ENCODE assay signal across 8 cellular contexts in the genomic region with DNA sequence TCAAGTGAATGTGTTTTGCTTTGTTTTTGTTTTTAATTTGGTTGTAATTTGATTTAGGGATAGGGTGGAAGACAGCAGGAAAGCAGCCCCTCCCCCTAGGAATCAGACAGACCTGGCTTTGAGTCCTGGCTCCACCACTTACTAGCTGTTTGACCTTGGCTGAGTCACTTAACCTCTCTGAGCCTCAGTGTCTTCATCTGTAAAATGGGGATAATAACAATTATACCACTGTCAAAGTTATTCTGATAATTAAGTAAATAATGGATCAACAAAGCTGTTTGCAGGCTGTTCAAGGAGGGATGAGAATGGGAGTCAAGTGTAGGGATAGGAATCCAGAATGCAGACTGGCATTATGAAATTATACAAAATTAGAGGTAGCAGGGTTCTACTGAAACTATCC. TPM values are rescaled to one million over a fixed set of nuclear protein-coding genes. Genes with fewer than 3 reads are reported as not detected.
DNase-seq lines count a peak whose midpoint lies in the region; ATAC-seq and TF ChIP-seq lines count a peak whose summit lies in the region.

No MANE protein-coding gene starts in this region.

- H3K4me3 ChIP-seq in left ventricle myocardium inferior (peak overlapping the region; percentile 68), mammary epithelial cell (replicated peaks in 1 of 3; ENCODE audit: insufficient read depth in 1 of 3, low read depth in 2 of 3, low read length in 3 of 3) (peak overlapping the region in 2 of 3 experiments; percentile 41 to 71), muscle layer of duodenum (ENCODE audit: low read depth in 1 of 2, low read length in 2 of 2) (peak overlapping the region; percentile 61 to 87)

- no peaks in the 10 kb centered on the region for H3K79me2 ChIP-seq in mammary epithelial cell (ENCODE audit: insufficient read depth, low read length)

- in situ Hi-C loops in mammary epithelial cell (cut with MboI; ENCODE audit: low sequenced_read_pairs in 2 of 2), result no loop called here

- intact Hi-C loops in left ventricle myocardium inferior (cut with micrococcal nuclease), result no loop called here
- intact Hi-C loops in left cardiac atrium (cut with DNase I), result no loop called here
- intact Hi-C loops in mammary epithelial cell (cut with micrococcal nuclease), result no loop called here

- ATAC-seq in left cardiac atrium (no peak), HG03520 (IDR thresholded peaks at IDR 0.05; ENCODE audit: unreplicated experiment) (no peak)

- CTCF ChIA-PET in mammary epithelial cell (lab: Charles Lee; ENCODE audit: low non-redundant PET), result no interaction called here

- peaks cover 16% of the 10 kb centered on the region for H3K4me1 ChIP-seq in left ventricle myocardium inferior
- peaks cover 38% of the 10 kb centered on the region for H3K4me1 ChIP-seq in mammary epithelial cell (ENCODE audit: insufficient read depth, low read length)
- H3K4me1 ChIP-seq in muscle layer of duodenum (ENCODE audit: control insufficient read depth in 1 of 2, insufficient read depth in 2 of 2, low read length in 2 of 2), result peaks cover 6% of the 10 kb centered on the region in 2 donors

- no peak for TF ChIP-seq CTCF in left ventricle myocardium inferior (IDR thresholded peaks at IDR 0.05; ENCODE audit: borderline replicate concordance)
- TF ChIP-seq CTCF in mammary epithelial cell (conservative IDR thresholded peaks at IDR 0.05 in 1 of 2, IDR thresholded peaks at IDR 0.05 in 1 of 2; ENCODE audit: extremely low read depth in 1 of 2, insufficient read depth in 1 of 2, low read depth in 1 of 2, low read length in 2 of 2), result no peak

- no peaks in the 10 kb centered on the region for H3K9me3 ChIP-seq in left ventricle myocardium inferior (replicated peaks)
- no peaks in the 10 kb centered on the region for H3K9me3 ChIP-seq in mammary epithelial cell (replicated peaks; ENCODE audit: insufficient read depth, low read length)
- H3K9me3 ChIP-seq in muscle layer of duodenum (ENCODE audit: control insufficient read depth in 1 of 2, low read length in 2 of 2), result no peaks in the 10 kb centered on the region

- peak overlapping the region; percentile 97 for H3K9ac ChIP-seq in mammary epithelial cell (ENCODE audit: insufficient read depth, low read length)

- peaks cover 7% of the 10 kb centered on the region for H3K36me3 ChIP-seq in left ventricle myocardium inferior
- no peaks in the 10 kb centered on the region for H3K36me3 ChIP-seq in mammary epithelial cell (ENCODE audit: insufficient read depth, low read length)
- peaks cover 3 to 15% of the 10 kb centered on the region in 2 donors for H3K36me3 ChIP-seq in muscle layer of duodenum (ENCODE audit: control insufficient read depth in 1 of 2, insufficient read depth in 2 of 2, low read length in 2 of 2)

- H3K27me3 ChIP-seq in left ventricle myocardium inferior (ENCODE audit: low read depth) (no peaks in the 10 kb centered on the region), mammary epithelial cell (ENCODE audit: insufficient read depth, low read length) (no peaks in the 10 kb centered on the region), muscle layer of duodenum (ENCODE audit: low read depth, low read length) (no peaks in the 10 kb centered on the region)

- DNase-seq in left ventricle myocardium inferior (no peak), left cardiac atrium (no peak), mammary epithelial cell (no peak), cortex of kidney (lab: John Stamatoyannopoulos, UW) (no peak), NCI-H1694 treated with DMSO at 0.1 percent for 48 hours (lab: John Stamatoyannopoulos, UW) (no peak), occipital lobe (lab: John Stamatoyannopoulos, UW) (no peak)

- peak overlapping the region; percentile 95 for H3K27ac ChIP-seq in left ventricle myocardium inferior (replicated peaks)
- peak overlapping the region; percentile 97 for H3K27ac ChIP-seq in mammary epithelial cell (ENCODE audit: insufficient read depth, low read depth, low read length)
- peak overlapping the region; percentile 100 for H3K27ac ChIP-seq in muscle layer of duodenum (ENCODE audit: low read length)

- H3K4me2 ChIP-seq in mammary epithelial cell (ENCODE audit: insufficient read depth, low read depth, low read length), result peak overlapping the region; percentile 86

- dilution Hi-C loops in mammary epithelial cell (cut with HindIII; ENCODE audit: low sequenced_read_pairs), result loop anchor here (10.0 kb wide), 1 partner anchor 434 kb away; no protein-coding TSS in a partner anchor

- H2AFZ ChIP-seq in mammary epithelial cell (ENCODE audit: low read depth, low read length), result peak overlapping the region; percentile 91

- H4K20me1 ChIP-seq in mammary epithelial cell (ENCODE audit: insufficient read depth, low read length), result no peaks in the 10 kb centered on the region

- no TSS peak for BruUV-seq in mammary epithelial cell (replicated peaks; lab: Mats Ljungman, UMichigan)

RNA-seq across cellular contexts. Expression of gene ANAPC15, which starts 1.2 kb away (rescaled TPM):
- total RNA-seq in left ventricle myocardium inferior (43.9 TPM), left cardiac atrium (10 to 100 TPM; 43.3 to 45.0 TPM), mammary epithelial cell (10 to 100 TPM; 21.7 to 64.8 TPM), occipital lobe (11.7 TPM)
- 92.2 TPM for polyA plus RNA-seq in mammary epithelial cell
- polyA minus RNA-seq in mammary epithelial cell, result 17.7 TPM

RNA-seq across cellular contexts. Expression of gene TOMT, which starts 5.6 kb away (rescaled TPM):
- not detected for total RNA-seq in left ventricle myocardium inferior
- total RNA-seq in left cardiac atrium, result not detected
- under 1 TPM in 1 of 2 donors, not detected in 1; 0.17 TPM for total RNA-seq in mammary epithelial cell
- polyA plus RNA-seq in mammary epithelial cell, result not detected
- not detected for polyA minus RNA-seq in mammary epithelial cell
- not detected for total RNA-seq in occipital lobe

RNA-seq across cellular contexts. Expression of gene LAMTOR1, which starts 8.2 kb away (rescaled TPM):
- total RNA-seq in left ventricle myocardium inferior, result 82.0 TPM
- 10 to 100 TPM; 76.4 to 88.0 TPM for total RNA-seq in left cardiac atrium
- total RNA-seq in mammary epithelial cell, result 100 to 1,000 TPM; 105 to 183 TPM
- polyA plus RNA-seq in mammary epithelial cell, result 175 TPM
- 96.7 TPM for polyA minus RNA-seq in mammary epithelial cell
- 41.0 TPM for total RNA-seq in occipital lobe

RNA-seq across cellular contexts. Expression of gene FOLR3, which starts 24.2 kb away (rescaled TPM):
- total RNA-seq in left ventricle myocardium inferior (1.7 TPM), left cardiac atrium (1 to 10 TPM; 2.2 to 3.5 TPM), mammary epithelial cell (10 to 100 TPM; 12.3 to 39.0 TPM), occipital lobe (not detected)
- polyA plus RNA-seq in mammary epithelial cell, result 4.6 TPM
- not detected for polyA minus RNA-seq in mammary epithelial cell

RNA-seq across cellular contexts. Expression of gene LRRC51, which starts 30.6 kb away (rescaled TPM):
- total RNA-seq in left ventricle myocardium inferior (3.5 TPM), left cardiac atrium (1 to 10 TPM; 3.9 to 5.0 TPM), mammary epithelial cell (10 to 100 TPM in 1 of 2 donors, 1 to 10 TPM in 1; 4.3 to 10.3 TPM), occipital lobe (11.4 TPM)
- 9.0 TPM for polyA plus RNA-seq in mammary epithelial cell
- polyA minus RNA-seq in mammary epithelial cell, result 2.7 TPM
